ENCODE assay signal across 15 cellular contexts in the genomic region with DNA sequence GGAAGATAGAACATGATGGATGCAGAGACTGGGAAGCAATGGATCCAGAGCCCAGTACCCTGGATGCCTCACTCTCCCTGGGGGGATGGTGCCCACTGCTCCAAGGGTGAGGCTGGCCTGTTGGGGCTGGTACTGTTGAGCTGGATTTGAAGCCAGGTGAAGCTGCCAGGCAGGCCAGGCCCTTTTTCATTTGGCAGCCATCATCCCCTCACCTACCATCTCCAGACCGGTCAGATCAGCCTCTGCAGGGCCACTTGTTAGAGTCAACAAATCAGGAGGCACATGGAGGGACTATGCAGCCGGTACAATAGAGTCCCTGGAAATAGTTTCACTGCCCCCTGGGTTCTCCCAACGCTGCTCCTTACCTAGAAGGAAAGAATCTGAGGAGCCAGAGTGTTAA. TPM values are rescaled to one million over a fixed set of nuclear protein-coding genes. Genes with fewer than 3 reads are reported as not detected.
DNase-seq lines count a peak whose midpoint lies in the region; ATAC-seq and TF ChIP-seq lines count a peak whose summit lies in the region.
"Had no signal": no experiment of that assay in that cellular context is flagged by ENCODE, and none has a peak within 500 bp of the region (broad histone marks: within the 10 kb centered on the region; RNA-seq: fewer than 3 reads in every experiment).

No MANE protein-coding gene starts in this region.

- H3K9me3 Mint-ChIP-seq in activated T-cell treated with anti-CD3 and anti-CD28 coated beads, Interleukin-2, amount 50 U/mL, for 24 hours: no peaks in the 10 kb centered on the region
- H3K9me3 Mint-ChIP-seq in stimulated activated effector memory CD8-positive, alpha-beta T cell treated with anti-CD3 and anti-CD28 coated beads, Interleukin-12 subunit alpha, Interleukin-12 subunit beta, amount 100 ng/mL, for 72 hours: no peaks in the 10 kb centered on the region

- ATAC-seq in T-helper 17 cell: no peak
- no peak for ATAC-seq in stimulated activated effector memory CD8-positive, alpha-beta T cell treated with anti-CD3 and anti-CD28 coated beads, Interleukin-12 subunit alpha, Interleukin-12 subunit beta, amount 100 ng/mL, for 72 hours
- ATAC-seq: GM12878 had no signal

- peaks cover 38% of the 10 kb centered on the region for H3K4me1 ChIP-seq in smooth muscle cell (ENCODE audit: low read depth)

- DNase-seq in activated T-cell treated with anti-CD3 and anti-CD28 coated beads, Interleukin-2, amount 50 U/mL, for 24 hours: no peak
- DNase-seq in activated T-cell treated with anti-CD3 and anti-CD28 coated beads for 4 hours (no peak), T-helper 17 cell (no peak), epithelial cell of prostate (ENCODE audit: low read depth, low spot score) (no peak), MV-4-11 (lab: John Stamatoyannopoulos, UW) (no peak), smooth muscle cell (lab: John Stamatoyannopoulos, UW; ENCODE audit: unreplicated experiment) (no peak), SIG-M5 (lab: John Stamatoyannopoulos, UW) (no peak)
- no peak for DNase-seq in stimulated activated effector memory CD8-positive, alpha-beta T cell treated with anti-CD3 and anti-CD28 coated beads, Interleukin-12 subunit alpha, Interleukin-12 subunit beta, amount 100 ng/mL, for 72 hours (ENCODE audit: low spot score in 2 of 2)
- DNase-seq: mesenchymal stem cell; NCI-H1436 treated with DMSO at 0.1 percent for 48 hours; Right ventricle myocardium superior; sigmoid colon; stimulated activated CD4-positive, alpha-beta T cell treated with anti-CD3 and anti-CD28 coated beads, Interleukin-4, amount 100 ng/mL, for 1 hour; stimulated activated CD8-positive, alpha-beta memory T cell treated with anti-CD3 and anti-CD28 coated beads, Interleukin-4, amount 100 ng/mL, for 48 hours had no signal

- no peak overlapping the region for H3K9ac ChIP-seq in smooth muscle cell (ENCODE audit: low read depth)

- WGBS in smooth muscle cell (ENCODE audit: low lambda C conversion rate): 93% methylated on average over 3 of the region's 3 CpGs

- no peak for TF ChIP-seq CTCF in smooth muscle cell (IDR thresholded peaks at IDR 0.05; ENCODE audit: borderline replicate concordance, insufficient read depth, poor library complexity, severe bottlenecking)

- peaks cover 4% of the 10 kb centered on the region for H4K20me1 ChIP-seq in smooth muscle cell (ENCODE audit: low read depth)

- H3K36me3 ChIP-seq in smooth muscle cell (ENCODE audit: low read depth): no peaks in the 10 kb centered on the region

- H3K36me3 Mint-ChIP-seq in activated T-cell treated with anti-CD3 and anti-CD28 coated beads, Interleukin-2, amount 50 U/mL, for 24 hours (ENCODE audit: low read depth): peaks cover 97% of the 10 kb centered on the region
- peaks cover 4% of the 10 kb centered on the region for H3K36me3 Mint-ChIP-seq in T-helper 17 cell (ENCODE audit: low read depth)
- H3K36me3 Mint-ChIP-seq in stimulated activated effector memory CD8-positive, alpha-beta T cell treated with anti-CD3 and anti-CD28 coated beads, Interleukin-12 subunit alpha, Interleukin-12 subunit beta, amount 100 ng/mL, for 72 hours: peaks cover 70% of the 10 kb centered on the region

- no peak overlapping the region for H2AFZ ChIP-seq in smooth muscle cell (ENCODE audit: low read depth)

- no peaks in the 10 kb centered on the region for H3K27me3 Mint-ChIP-seq in activated T-cell treated with anti-CD3 and anti-CD28 coated beads, Interleukin-2, amount 50 U/mL, for 24 hours
- no peaks in the 10 kb centered on the region for H3K27me3 Mint-ChIP-seq in T-helper 17 cell

- H3K79me2 ChIP-seq in smooth muscle cell (ENCODE audit: low read depth): no peaks in the 10 kb centered on the region

- H3K27me3 ChIP-seq in smooth muscle cell (ENCODE audit: low read depth): no peaks in the 10 kb centered on the region
- H3K27me3 ChIP-seq: sigmoid colon had no signal

- H3K27ac ChIP-seq in epithelial cell of prostate (peak overlapping the region; percentile 86), smooth muscle cell (ENCODE audit: low read depth) (no peak overlapping the region)
- H3K27ac ChIP-seq: sigmoid colon had no signal

- peaks cover 91% of the 10 kb centered on the region for H3K4me1 Mint-ChIP-seq in activated T-cell treated with anti-CD3 and anti-CD28 coated beads, Interleukin-2, amount 50 U/mL, for 24 hours (ENCODE audit: low read depth)
- peaks cover 73% of the 10 kb centered on the region for H3K4me1 Mint-ChIP-seq in T-helper 17 cell
- peaks cover 93% of the 10 kb centered on the region for H3K4me1 Mint-ChIP-seq in stimulated activated effector memory CD8-positive, alpha-beta T cell treated with anti-CD3 and anti-CD28 coated beads, Interleukin-12 subunit alpha, Interleukin-12 subunit beta, amount 100 ng/mL, for 72 hours

- H3F3A ChIP-seq in smooth muscle cell (ENCODE audit: low read depth): no peaks in the 10 kb centered on the region

- H3K4me3 Mint-ChIP-seq in activated T-cell treated with anti-CD3 and anti-CD28 coated beads, Interleukin-2, amount 50 U/mL, for 24 hours: peak overlapping the region; percentile 74
- no peak overlapping the region for H3K4me3 Mint-ChIP-seq in T-helper 17 cell
- H3K4me3 Mint-ChIP-seq in stimulated activated effector memory CD8-positive, alpha-beta T cell treated with anti-CD3 and anti-CD28 coated beads, Interleukin-12 subunit alpha, Interleukin-12 subunit beta, amount 100 ng/mL, for 72 hours: peak overlapping the region; percentile 68

- H3K27ac Mint-ChIP-seq in activated T-cell treated with anti-CD3 and anti-CD28 coated beads, Interleukin-2, amount 50 U/mL, for 24 hours: peak overlapping the region; percentile 96
- H3K27ac Mint-ChIP-seq in T-helper 17 cell: peak overlapping the region; percentile 96
- H3K27ac Mint-ChIP-seq in stimulated activated effector memory CD8-positive, alpha-beta T cell treated with anti-CD3 and anti-CD28 coated beads, Interleukin-12 subunit alpha, Interleukin-12 subunit beta, amount 100 ng/mL, for 72 hours: peak overlapping the region; percentile 91

- H3K4me2 ChIP-seq in smooth muscle cell: no peak overlapping the region

- H3K9me3 ChIP-seq in T-helper 17 cell (ENCODE audit: control insufficient read depth, low read length, poor library complexity, severe bottlenecking) (no peaks in the 10 kb centered on the region), smooth muscle cell (replicated peaks; ENCODE audit: low read depth) (no peaks in the 10 kb centered on the region)
- H3K9me3 ChIP-seq: sigmoid colon had no signal

- H3K4me3 ChIP-seq in smooth muscle cell: no peak overlapping the region
- H3K4me3 ChIP-seq: GM12878, sigmoid colon had no signal

RNA-seq across cellular contexts. Expression of a gene that starts 5.9 kb away (rescaled TPM):
- total RNA-seq in T-helper 17 cell: 10 to 100 TPM; 44.7 to 49.2 TPM
- 17.1 and 20.2 TPM in 2 replicates for total RNA-seq in smooth muscle cell
- 18.7 and 23.7 TPM in 2 replicates for polyA plus RNA-seq in smooth muscle cell

RNA-seq across cellular contexts. Expression of a gene that starts 11.3 kb away (rescaled TPM):
- 10 to 100 TPM; 28.3 to 63.4 TPM for total RNA-seq in T-helper 17 cell
- 1.8 and 3.0 TPM in 2 replicates for total RNA-seq in smooth muscle cell
- polyA plus RNA-seq in smooth muscle cell: 12.4 and 15.9 TPM in 2 replicates

RNA-seq across cellular contexts. Expression of a gene that starts 51.8 kb away (rescaled TPM):
- total RNA-seq in T-helper 17 cell (1 to 10 TPM; 1.9 to 3.2 TPM), smooth muscle cell (1.5 and 2.2 TPM in 2 replicates)
- 0.29 and 1.4 TPM in 2 replicates for polyA plus RNA-seq in smooth muscle cell

RNA-seq across cellular contexts. Expression of a gene that starts 53.6 kb away (rescaled TPM):
- 10 to 100 TPM; 22.7 to 25.1 TPM for total RNA-seq in T-helper 17 cell
- total RNA-seq in smooth muscle cell: 6.5 and 15.3 TPM in 2 replicates
- polyA plus RNA-seq in smooth muscle cell: 26.4 and 28.3 TPM in 2 replicates

RNA-seq across cellular contexts. Expression of a gene that starts 55.3 kb away (rescaled TPM):
- total RNA-seq in T-helper 17 cell (10 to 100 TPM; 15.0 to 17.1 TPM), smooth muscle cell (6.6 and 8.7 TPM in 2 replicates)
- polyA plus RNA-seq in smooth muscle cell: 18.9 and 20.0 TPM in 2 replicates
